In the genomic region with DNA sequence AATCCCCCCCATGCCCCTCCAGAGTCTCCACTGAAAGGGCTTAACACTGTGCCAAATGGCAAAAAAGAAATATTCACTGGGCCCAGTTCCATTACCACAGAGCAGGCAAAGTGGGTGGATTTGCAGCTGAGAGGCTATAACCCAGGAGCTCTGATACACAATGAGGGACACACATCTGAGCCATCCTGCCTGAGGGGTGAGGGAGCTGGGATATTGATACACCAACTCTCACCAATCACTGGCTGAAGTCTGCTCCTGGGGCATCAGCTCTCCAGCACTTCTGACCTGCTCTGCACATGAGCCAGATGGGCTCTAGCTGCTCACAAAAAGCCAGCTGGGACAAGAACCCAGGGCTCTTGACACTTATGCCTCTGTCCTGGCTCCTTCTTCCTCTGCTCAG, we compare ENCODE assay signal across 30 cellular contexts. TPM values are rescaled to one million over a fixed set of nuclear protein-coding genes. Genes with fewer than 3 reads are reported as not detected.
A peak's percentile ranks its signal among the peaks of the same experiment; 100 is the strongest.
DNase-seq lines count a peak whose midpoint lies in the region; FAIRE-seq and TF ChIP-seq lines count a peak whose summit lies in the region.
"Had no signal": no experiment of that assay in that cellular context is flagged by ENCODE, and none has a peak within 500 bp of the region (broad histone marks: within the 10 kb centered on the region; RNA-seq: fewer than 3 reads in every experiment).

No MANE protein-coding gene starts in this region.

- H3K36me3 ChIP-seq in HEK293 (ENCODE audit: control insufficient read depth in 2 of 2, insufficient read depth in 1 of 2, low read length in 2 of 2): no peaks in the 10 kb centered on the region
- no peaks in the 10 kb centered on the region for H3K36me3 ChIP-seq in kidney (ENCODE audit: control insufficient read depth in 1 of 2, insufficient read depth in 2 of 2, low read length in 2 of 2)
- H3K36me3 ChIP-seq: BE2C, BLaER1 had no signal

- TF ChIP-seq CTCF in HEK293 (tag by site-specific recombination; IDR thresholded peaks at IDR 0.05) (no peak), kidney (IDR thresholded peaks at IDR 0.05; ENCODE audit: borderline replicate concordance, extremely low read depth, insufficient read depth) (no peak), GM10248 (IDR thresholded peaks at IDR 0.05; ENCODE audit: control extremely low read depth, extremely low read depth, low read depth, missing control alignments) (no peak)

- H3K27ac ChIP-seq in HEK293 (ENCODE audit: extremely low read depth, low read depth, low read length) (no peak overlapping the region), kidney (ENCODE audit: low read depth in 2 of 2, low read length in 2 of 2) (no peak overlapping the region)
- H3K27ac ChIP-seq: 22Rv1, BLaER1 had no signal

- H3K4me3 ChIP-seq in HEK293 (ENCODE audit: low read depth, low read length): no peak overlapping the region
- no peak overlapping the region for H3K4me3 ChIP-seq in kidney (ENCODE audit: low read length in 2 of 2)
- H3K4me3 ChIP-seq: BLaER1 had no signal

- DNase-seq in NCI-H524 (lab: John Stamatoyannopoulos, UW) (peak; percentile 43 to 58), NCI-H524 treated with DMSO at 0.1 percent for 48 hours (lab: John Stamatoyannopoulos, UW) (no peak), kidney (peak; percentile 17), GM10248 (ENCODE audit: extremely low spot score) (no peak), GM19240 (ENCODE audit: insufficient read length, low spot score) (no peak)
- DNase-seq: ACHN; BE2C; C1 segment of cervical spinal cord; CD4-positive, alpha-beta memory T cell; CD4-positive, CD25-positive, alpha-beta regulatory T cell; CD8-positive, alpha-beta memory T cell; COR-L47; DMS 273 treated with DMSO at 0.1 percent for 48 hours; DMS153; DMS53; DMS79; DND-41; EL; GDM1 had no signal

- H3K9ac ChIP-seq in kidney (ENCODE audit: low read length in 2 of 2): no peak overlapping the region
- H3K9ac ChIP-seq: BLaER1 had no signal

- H3K4me1 ChIP-seq in HEK293 (ENCODE audit: control insufficient read depth, insufficient read depth, low read length) (no peaks in the 10 kb centered on the region), kidney (ENCODE audit: control insufficient read depth in 1 of 2, insufficient read depth in 1 of 2, low read depth in 1 of 2, low read length in 2 of 2) (no peaks in the 10 kb centered on the region)
- H3K4me1 ChIP-seq: BE2C had no signal

- FAIRE-seq in kidney (lab: Jason Lieb, UNC): no peak
- FAIRE-seq: A204.1, GM12891, GM19239 had no signal

- H3K9me3 ChIP-seq in HEK293 (ENCODE audit: control insufficient read depth, insufficient read depth, low read depth, low read length): no peaks in the 10 kb centered on the region
- H3K9me3 ChIP-seq in kidney (ENCODE audit: control insufficient read depth in 1 of 2, low read length in 2 of 2): no peaks in the 10 kb centered on the region
- H3K9me3 ChIP-seq: BE2C, BLaER1 had no signal

- POLR2A ChIA-PET in HEK293 (lab: Yijun Ruan, JAX) (no interaction called here), GM10248 (lab: Yijun Ruan, JAX) (no interaction called here)

- intact Hi-C loops in kidney (cut with DNase I): no loop called here

- CTCF ChIA-PET in HEK293 (lab: Yijun Ruan, JAX) (interaction anchor here (0.6 to 4.7 kb wide), 4 partner anchors 12 to 614 kb away, joined by 3 to 23 read pairs (median 6); no protein-coding TSS in a partner anchor), GM10248 (lab: Yijun Ruan, JAX) (interaction anchor here (0.7 to 2.9 kb wide), 4 partner anchors 12 to 386 kb away, joined by 3 to 8 read pairs (median 4); no protein-coding TSS in a partner anchor)

TF ChIP-seq in HEK293, 187 proteins besides CTCF, POLR2A, EP300 and RAD21:
- peak; percentile 96 for TF ChIP-seq ZNF37A (tag by site-specific recombination; IDR thresholded peaks at IDR 0.05)
- TF ChIP-seq ZFP69B (tag by site-specific recombination; IDR thresholded peaks at IDR 0.05): no peak
- TF ChIP-seq ZNF645 (tag by site-specific recombination; IDR thresholded peaks at IDR 0.05): no peak
- no peak for TF ChIP-seq ZNF488 (tag by site-specific recombination; IDR thresholded peaks at IDR 0.05)
- TF ChIP-seq, protein P1, sequence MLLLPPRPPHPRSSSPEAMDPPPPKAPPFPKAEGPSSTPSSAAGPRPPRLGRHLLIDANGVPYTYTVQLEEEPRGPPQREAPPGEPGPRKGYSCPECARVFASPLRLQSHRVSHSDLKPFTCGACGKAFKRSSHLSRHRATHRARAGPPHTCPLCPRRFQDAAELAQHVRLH (tag by site-specific recombination; IDR thresholded peaks at IDR 0.05): no peak
- TF ChIP-seq, protein P2, sequence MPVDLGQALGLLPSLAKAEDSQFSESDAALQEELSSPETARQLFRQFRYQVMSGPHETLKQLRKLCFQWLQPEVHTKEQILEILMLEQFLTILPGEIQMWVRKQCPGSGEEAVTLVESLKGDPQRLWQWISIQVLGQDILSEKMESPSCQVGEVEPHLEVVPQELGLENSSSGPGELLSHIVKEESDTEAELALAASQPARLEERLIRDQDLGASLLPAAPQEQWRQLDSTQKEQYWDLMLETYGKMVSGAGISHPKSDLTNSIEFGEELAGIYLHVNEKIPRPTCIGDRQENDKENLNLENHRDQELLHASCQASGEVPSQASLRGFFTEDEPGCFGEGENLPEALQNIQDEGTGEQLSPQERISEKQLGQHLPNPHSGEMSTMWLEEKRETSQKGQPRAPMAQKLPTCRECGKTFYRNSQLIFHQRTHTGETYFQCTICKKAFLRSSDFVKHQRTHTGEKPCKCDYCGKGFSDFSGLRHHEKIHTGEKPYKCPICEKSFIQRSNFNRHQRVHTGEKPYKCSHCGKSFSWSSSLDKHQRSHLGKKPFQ (tag by site-specific recombination; IDR thresholded peaks at IDR 0.05): no peak
- TF ChIP-seq, protein P3, sequence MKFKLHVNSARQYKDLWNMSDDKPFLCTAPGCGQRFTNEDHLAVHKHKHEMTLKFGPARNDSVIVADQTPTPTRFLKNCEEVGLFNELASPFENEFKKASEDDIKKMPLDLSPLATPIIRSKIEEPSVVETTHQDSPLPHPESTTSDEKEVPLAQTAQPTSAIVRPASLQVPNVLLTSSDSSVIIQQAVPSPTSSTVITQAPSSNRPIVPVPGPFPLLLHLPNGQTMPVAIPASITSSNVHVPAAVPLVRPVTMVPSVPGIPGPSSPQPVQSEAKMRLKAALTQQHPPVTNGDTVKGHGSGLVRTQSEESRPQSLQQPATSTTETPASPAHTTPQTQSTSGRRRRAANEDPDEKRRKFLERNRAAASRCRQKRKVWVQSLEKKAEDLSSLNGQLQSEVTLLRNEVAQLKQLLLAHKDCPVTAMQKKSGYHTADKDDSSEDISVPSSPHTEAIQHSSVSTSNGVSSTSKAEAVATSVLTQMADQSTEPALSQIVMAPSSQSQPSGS (tag by site-specific recombination; IDR thresholded peaks at IDR 0.05; ENCODE audit: low read depth): no peak
- TF ChIP-seq ZNF350 (tag by site-specific recombination; IDR thresholded peaks at IDR 0.05): no peak
- no peak for TF ChIP-seq ZNF654 (tag by site-specific recombination; IDR thresholded peaks at IDR 0.05; ENCODE audit: low read depth)
TF ChIP-seq in HEK293: peak in this region for 1.

RNA-seq across cellular contexts. Expression of gene BPIFB1, which starts 4.9 kb away (rescaled TPM):
- total RNA-seq in kidney: not detected
- polyA plus RNA-seq in kidney (ENCODE audit: insufficient read depth, low read depth, low replicate concordance): not detected
- total RNA-seq: A673; CD4-positive, alpha-beta memory T cell; CD4-positive, CD25-positive, alpha-beta regulatory T cell; CD8-positive, alpha-beta memory T cell; Daoy; G401 had no signal
- polyA plus RNA-seq: AG04450; CD14-positive monocyte; CD4-positive, alpha-beta memory T cell; CD4-positive, CD25-positive, alpha-beta regulatory T cell; CD8-positive, alpha-beta memory T cell had no signal

RNA-seq across cellular contexts. Expression of gene BPIFA1, which starts 52.1 kb away (rescaled TPM):
- total RNA-seq in kidney: not detected
- polyA plus RNA-seq in kidney (ENCODE audit: insufficient read depth, low read depth, low replicate concordance): not detected
- total RNA-seq: A673; CD4-positive, alpha-beta memory T cell; CD4-positive, CD25-positive, alpha-beta regulatory T cell; CD8-positive, alpha-beta memory T cell; Daoy; G401 had no signal
- polyA plus RNA-seq: AG04450; CD14-positive monocyte; CD4-positive, alpha-beta memory T cell; CD4-positive, CD25-positive, alpha-beta regulatory T cell; CD8-positive, alpha-beta memory T cell had no signal

Comparison
In these comparisons a context has a peak if more than half of its experiments do, and no peak if none do; other contexts are left out.
1. DNase-seq: peak in NCI-H524 (2 of 2) and kidney (single experiment); none in NCI-H524 treated with DMSO at 0.1 percent for 48 hours (single experiment), GM10248 (single experiment) and GM19240 (single experiment).